ENCODE assay signal across 24 cellular contexts in the genomic region with DNA sequence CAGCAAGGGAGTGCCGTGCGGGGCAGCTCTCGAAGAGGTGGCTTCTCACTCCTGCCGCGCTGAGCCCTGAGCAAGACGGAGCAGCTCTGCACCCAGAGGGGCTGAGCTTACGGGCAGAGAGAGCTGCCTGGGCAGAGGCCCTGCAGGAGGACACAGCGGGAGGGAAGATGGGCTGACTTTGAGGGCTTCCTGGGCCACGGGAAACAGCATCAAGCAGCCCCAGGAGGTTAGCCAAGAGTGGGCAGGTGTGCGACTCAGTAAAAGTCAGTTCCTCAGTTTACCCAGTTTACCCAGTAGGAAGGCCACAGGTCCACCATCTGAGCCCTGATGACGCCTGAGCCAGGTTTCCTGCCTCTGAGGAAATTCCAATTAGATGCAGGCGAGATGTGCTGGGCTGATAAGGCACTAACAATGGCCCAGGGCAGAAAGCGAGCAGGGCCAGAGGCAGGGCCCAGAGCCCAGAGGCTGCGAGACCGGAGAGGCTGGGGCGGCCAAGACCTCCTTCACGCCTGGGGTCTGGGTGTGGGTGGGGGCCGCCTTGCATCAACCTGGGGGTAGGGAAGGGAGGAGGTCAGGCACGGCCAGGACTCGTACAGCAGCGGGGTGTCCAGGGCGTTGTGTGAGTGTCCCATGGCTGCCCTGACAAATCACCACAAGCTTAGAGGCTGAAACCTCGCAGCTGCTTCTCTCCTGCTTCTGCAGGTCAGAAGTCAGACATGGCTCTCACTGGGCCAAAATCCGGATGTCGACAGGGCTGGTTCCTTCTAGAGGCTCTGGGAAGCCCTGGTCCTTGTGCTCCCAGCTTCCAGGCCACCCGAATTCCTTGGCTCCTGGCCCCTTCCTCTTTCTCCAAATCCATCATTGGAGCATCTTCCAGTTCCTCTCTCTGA. TPM values are rescaled to one million over a fixed set of nuclear protein-coding genes. Genes with fewer than 3 reads are reported as not detected.
DNase-seq lines count a peak whose midpoint lies in the region; ATAC-seq and TF ChIP-seq lines count a peak whose summit lies in the region.
"Had no signal": no experiment of that assay in that cellular context is flagged by ENCODE, and none has a peak within 500 bp of the region (broad histone marks: within the 10 kb centered on the region; RNA-seq: fewer than 3 reads in every experiment).

No MANE protein-coding gene starts in this region.

- H3K4me1 ChIP-seq in mesodermal cell (ENCODE audit: control insufficient read depth, insufficient read depth, low read length, poor library complexity, severe bottlenecking) (peaks cover 19% of the 10 kb centered on the region), sigmoid colon (peaks cover 0 to 16% (median 5%) of the 10 kb centered on the region in 4 donors)

- H3K27ac ChIP-seq in mesodermal cell (ENCODE audit: low read depth, low read length, severe bottlenecking) (peak overlapping the region; percentile 29), sigmoid colon (no peak overlapping the region)
- H3K27ac ChIP-seq: dorsolateral prefrontal cortex had no signal

- TF ChIP-seq POLR2A in sigmoid colon (IDR thresholded peaks at IDR 0.05), result no peak

- intact Hi-C loops in sigmoid colon (cut with DNase I), result no loop called here

- no peak for TF ChIP-seq EP300 in sigmoid colon (IDR thresholded peaks at IDR 0.05)

- WGBS in mesodermal cell (ENCODE audit: insufficient coverage in 2 of 2), 2 experiments, result 85 to 86% methylated on average over 21 to 25 of the region's 26 CpGs
- 84 to 85% methylated on average over 26 of the region's 26 CpGs for WGBS in sigmoid colon, 2 donors

- TF ChIP-seq CTCF in sigmoid colon (IDR thresholded peaks at IDR 0.05), result no peak
- TF ChIP-seq CTCF in GM10266 (IDR thresholded peaks at IDR 0.05; ENCODE audit: control insufficient read depth, insufficient read depth, low read depth, missing control alignments), result no peak

- H3K9me3 ChIP-seq in mesodermal cell (ENCODE audit: control insufficient read depth, low read length) (peaks cover 3% of the 10 kb centered on the region), sigmoid colon (no peaks in the 10 kb centered on the region)

- H3K27me3 ChIP-seq in sigmoid colon, result no peaks in the 10 kb centered on the region

- H3K4me3 ChIP-seq in mesodermal cell (ENCODE audit: extremely low read depth, insufficient read depth, low read length, poor library complexity, severe bottlenecking) (no peak overlapping the region), sigmoid colon (no peak overlapping the region)
- H3K4me3 ChIP-seq: dorsolateral prefrontal cortex had no signal

- ATAC-seq in esophagus mucosa, result peak; percentile 25
- ATAC-seq in GM21381 (IDR thresholded peaks at IDR 0.05; ENCODE audit: unreplicated experiment), result no peak
- ATAC-seq: activated CD8-positive, alpha-beta T cell treated with anti-CD3 and anti-CD28 coated beads for 36 hours; natural killer cell; stimulated activated effector memory CD8-positive, alpha-beta T cell treated with anti-CD3 and anti-CD28 coated beads, Interleukin-12 subunit alpha, Interleukin-12 subunit beta, amount 100 ng/mL, for 72 hours had no signal

- no peaks in the 10 kb centered on the region for H3K36me3 ChIP-seq in mesodermal cell (ENCODE audit: control insufficient read depth, insufficient read depth, low read length)
- no peaks in the 10 kb centered on the region for H3K36me3 ChIP-seq in sigmoid colon

- DNase-seq in ELF-1 (ENCODE audit: low read depth, low spot score) (peak; percentile 67), foreskin melanocyte (no peak), sigmoid colon (no peak), GM10266 (ENCODE audit: extremely low spot score) (no peak)
- DNase-seq: activated CD4-positive, CD25-positive, alpha-beta regulatory T cell treated with anti-CD3 and anti-CD28 coated beads, Interleukin-2, amount 50 U/mL, for 72 hours; activated CD8-positive, alpha-beta T cell treated with anti-CD3 and anti-CD28 coated beads for 36 hours; activated naive CD4-positive, alpha-beta T cell treated with Interleukin-2 at 50 U/mL for 16 hours; activated T-cell treated with anti-CD3 and anti-CD28 coated beads, Interleukin-2, amount 50 U/mL, for 1 hour; dorsolateral prefrontal cortex; HCEC 1CT; midbrain; natural killer cell; NCI-H1436 treated with DMSO at 0.1 percent for 48 hours; NCI-H526; RPMI8226; stimulated activated CD4-positive, alpha-beta T cell treated with anti-CD3 and anti-CD28 coated beads, Interleukin-1b, Interleukin-23, amount 100 ng/mL, for 48 hours; SW 1271 had no signal

TF ChIP-seq in PFSK-1, 5 proteins besides CTCF, POLR2A, EP300 and RAD21:
- TF ChIP-seq POLR2AphosphoS5 (IDR thresholded peaks at IDR 0.05; ENCODE audit: low read depth, low read length), result no peak
- TF ChIP-seq SIN3A (IDR thresholded peaks at IDR 0.05; ENCODE audit: borderline replicate concordance, insufficient read depth, low read length), result peak; percentile 28; the same call in 1 of the 2 replicates

RNA-seq across cellular contexts. Expression of gene CIBAR2, which starts 32.0 kb away (rescaled TPM):
- polyA plus RNA-seq in PFSK-1 (2012; ENCODE audit: insufficient read length, low read depth), result not detected
- total RNA-seq in esophagus mucosa, result not detected
- polyA plus RNA-seq in mesodermal cell (2013, experiment 1 of 2), result not detected
- polyA plus RNA-seq in mesodermal cell (2013, experiment 2 of 2), result not detected
- total RNA-seq in sigmoid colon, result not detected
- polyA plus RNA-seq in sigmoid colon, result not detected
- total RNA-seq: activated CD8-positive, alpha-beta T cell treated with anti-CD3 and anti-CD28 coated beads for 36 hours; fibroblast of villous mesenchyme; natural killer cell had no signal
- polyA plus RNA-seq: CD14-positive monocyte had no signal
